In the genomic region with DNA sequence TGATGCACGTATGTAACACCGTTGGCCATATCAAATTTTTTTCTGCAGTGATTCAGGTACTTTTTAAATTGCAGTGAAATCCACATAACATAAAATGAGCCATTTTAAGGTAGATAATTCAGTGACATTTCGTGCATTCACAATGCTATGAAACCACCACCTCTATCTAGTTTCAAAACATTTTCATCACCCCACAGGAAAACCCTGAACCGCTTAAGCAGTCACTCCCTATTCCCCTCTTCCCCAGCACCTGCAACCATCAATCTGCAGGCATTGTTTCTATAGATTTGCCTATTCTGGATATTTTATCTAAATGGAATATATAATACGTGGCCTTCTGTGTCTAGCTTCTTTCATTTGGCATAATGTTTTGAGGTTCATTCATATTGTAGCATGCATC, we compare ENCODE assay signal across 32 cellular contexts.
"Had no signal": no experiment of that assay in that cellular context is flagged by ENCODE, and none has a peak within 500 bp of the region (broad histone marks: within the 10 kb centered on the region; RNA-seq: fewer than 3 reads in every experiment).

No MANE protein-coding gene starts in this region.

- H3K36me3 Mint-ChIP-seq: activated CD8-positive, alpha-beta memory T cell treated with anti-CD3 and anti-CD28 coated beads, Interleukin-2, amount 10 ng/mL, durations not matched to agents 7 days and 5 days; activated naive CD4-positive, alpha-beta T cell treated with anti-CD3 and anti-CD28 coated beads, Interleukin-2, amount 50 U/mL, for 24 hours had no signal

- H3K27ac ChIP-seq: ascending aorta, body of pancreas, Peyer's patch, RWPE1, SJSA1 had no signal

- DNase-seq: activated B cell treated with CpG ODN at 0.5 μM for 24 hours; activated CD4-positive, alpha-beta T cell treated with anti-CD3 and anti-CD28 coated beads for 1 hour; activated CD4-positive, alpha-beta T cell treated with anti-CD3 and anti-CD28 coated beads, Interleukin-2, amount 10 ng/mL, durations not matched to agents 24 days and 14 days; activated CD4-positive, alpha-beta T cell treated with anti-CD3 and anti-CD28 coated beads, Interleukin-2, amount 50 U/mL, for 48 hours; activated CD8-positive, alpha-beta memory T cell treated with anti-CD3 and anti-CD28 coated beads, Interleukin-2, amount 10 ng/mL, durations not matched to agents 7 days and 5 days; activated effector memory CD4-positive, alpha-beta T cell treated with Interleukin-2 at 50 U/mL for 16 hours; activated naive CD4-positive, alpha-beta T cell; activated T-cell treated with anti-CD3 and anti-CD28 coated beads, Interleukin-2, amount 50 U/mL, for 24 hours; amniotic stem cell; body of pancreas; central memory CD4-positive, alpha-beta T cell; cortex of kidney; NCI-H1048; NCI-H1417; NCI-H2029; NCI-H2107; NCI-H2171 treated with DMSO at 0.1 percent for 48 hours; NCI-H345; NCI-H510A; NCI-H526 treated with DMSO at 0.1 percent for 48 hours; NCI-H82; NK-92 treated with Interleukin-12 subunit alpha and Interleukin-12 subunit beta, amount 100 ng/mL, for 24 hours; Peyer's patch; SHP77; T-helper 17 cell; T-helper 9 cell had no signal

- H3K4me3 ChIP-seq: ascending aorta, body of pancreas, Peyer's patch, SJSA1 had no signal

- H3K9me3 ChIP-seq: ascending aorta, body of pancreas, Peyer's patch had no signal

- H3K4me3 Mint-ChIP-seq: activated B cell treated with CpG ODN at 0.5 μM for 24 hours; activated CD4-positive, alpha-beta T cell treated with anti-CD3 and anti-CD28 coated beads, Interleukin-2, amount 10 ng/mL, durations not matched to agents 24 days and 14 days; activated CD8-positive, alpha-beta memory T cell treated with anti-CD3 and anti-CD28 coated beads, Interleukin-2, amount 10 ng/mL, durations not matched to agents 7 days and 5 days; activated naive CD4-positive, alpha-beta T cell treated with anti-CD3 and anti-CD28 coated beads, Interleukin-2, amount 50 U/mL, for 24 hours; activated T-cell treated with anti-CD3 and anti-CD28 coated beads, Interleukin-2, amount 50 U/mL, for 24 hours; activated T-helper 1 cell treated with anti-CD3 and anti-CD28 coated beads, Interleukin-12 subunit alpha, Interleukin-12 subunit beta, Interleukin-2, Interleukin-4 antibody, amounts not matched to agents 30 ng/mL and 10 ng/mL and 1 ng/mL, durations not matched to agents 14 hours and 24 hours and 36 hours; T-helper 17 cell had no signal

- H3K27me3 ChIP-seq: ascending aorta, body of pancreas, Peyer's patch had no signal

- H3K4me1 Mint-ChIP-seq: activated B cell treated with CpG ODN at 0.5 μM for 24 hours; activated CD4-positive, alpha-beta T cell treated with anti-CD3 and anti-CD28 coated beads, Interleukin-2, amount 10 ng/mL, durations not matched to agents 24 days and 14 days; activated naive CD4-positive, alpha-beta T cell treated with anti-CD3 and anti-CD28 coated beads, Interleukin-2, amount 50 U/mL, for 24 hours; T-helper 17 cell had no signal

- H3K4me1 ChIP-seq: ascending aorta, Peyer's patch, SJSA1 had no signal

- H3K9me3 Mint-ChIP-seq: activated B cell treated with CpG ODN at 0.5 μM for 24 hours; activated CD4-positive, alpha-beta T cell treated with anti-CD3 and anti-CD28 coated beads, Interleukin-2, amount 10 ng/mL, durations not matched to agents 24 days and 14 days; activated naive CD4-positive, alpha-beta T cell treated with anti-CD3 and anti-CD28 coated beads, Interleukin-2, amount 50 U/mL, for 24 hours; activated T-cell treated with anti-CD3 and anti-CD28 coated beads, Interleukin-2, amount 50 U/mL, for 24 hours; activated T-helper 1 cell treated with anti-CD3 and anti-CD28 coated beads, Interleukin-12 subunit alpha, Interleukin-12 subunit beta, Interleukin-2, Interleukin-4 antibody, amounts not matched to agents 30 ng/mL and 10 ng/mL and 1 ng/mL, durations not matched to agents 14 hours and 24 hours and 36 hours had no signal

- H3K36me3 ChIP-seq: ascending aorta, Peyer's patch, SJSA1 had no signal

- FAIRE-seq: bronchial epithelial cell had no signal

- H3K27ac Mint-ChIP-seq: activated B cell treated with CpG ODN at 0.5 μM for 24 hours; activated CD4-positive, alpha-beta T cell treated with anti-CD3 and anti-CD28 coated beads, Interleukin-2, amount 10 ng/mL, durations not matched to agents 24 days and 14 days; activated CD8-positive, alpha-beta memory T cell treated with anti-CD3 and anti-CD28 coated beads, Interleukin-2, amount 10 ng/mL, durations not matched to agents 7 days and 5 days; activated naive CD4-positive, alpha-beta T cell treated with anti-CD3 and anti-CD28 coated beads, Interleukin-2, amount 50 U/mL, for 24 hours; activated T-cell treated with anti-CD3 and anti-CD28 coated beads, Interleukin-2, amount 50 U/mL, for 24 hours; activated T-helper 1 cell treated with anti-CD3 and anti-CD28 coated beads, Interleukin-12 subunit alpha, Interleukin-12 subunit beta, Interleukin-2, Interleukin-4 antibody, amounts not matched to agents 30 ng/mL and 10 ng/mL and 1 ng/mL, durations not matched to agents 14 hours and 24 hours and 36 hours; T-helper 17 cell had no signal

- ATAC-seq: activated CD8-positive, alpha-beta memory T cell treated with anti-CD3 and anti-CD28 coated beads, Interleukin-2, amount 10 ng/mL, durations not matched to agents 7 days and 5 days; body of pancreas; T-helper 17 cell had no signal
